11 cellular contexts compared by ENCODE assay signal in the genomic region with DNA sequence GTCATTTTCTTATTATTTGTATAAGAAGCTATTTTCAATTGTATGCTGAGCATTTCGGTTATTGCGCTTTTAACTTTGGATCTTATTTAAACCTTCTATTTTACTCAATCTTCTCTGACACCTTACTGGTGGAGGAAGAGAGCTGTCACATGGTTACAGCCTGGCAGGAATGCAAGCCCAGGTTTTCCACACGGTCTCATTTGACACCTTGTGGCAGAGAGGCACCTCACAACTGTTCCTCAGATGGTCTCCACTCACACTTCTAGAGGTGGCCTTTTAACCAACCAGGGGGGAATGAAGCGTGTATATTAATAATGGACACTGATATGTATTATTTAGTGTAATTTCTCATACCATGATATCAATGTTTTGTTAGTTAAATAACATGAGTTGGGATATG. TPM values are rescaled to one million over a fixed set of nuclear protein-coding genes. Genes with fewer than 3 reads are reported as not detected.
"Had no signal": no experiment of that assay in that cellular context is flagged by ENCODE, and none has a peak within 500 bp of the region (broad histone marks: within the 10 kb centered on the region; RNA-seq: fewer than 3 reads in every experiment).

No MANE protein-coding gene starts in this region.

- H3K36me3 ChIP-seq: HAP-1 had no signal

- H3K4me3 ChIP-seq: GM23248, HAP-1, K562 had no signal

- H3K9ac ChIP-seq: GM23248 had no signal

- DNase-seq: GM23248, GOT3, H7, HFFc6, IMR-90, KG1 had no signal

- H2AFZ ChIP-seq: GM23248 had no signal

- H3K27ac ChIP-seq: GM23248, HL-60 had no signal

- ATAC-seq: HCT116, K562 had no signal

- H3K4me1 ChIP-seq: HAP-1 had no signal

- H3K9me3 ChIP-seq: HAP-1 had no signal

RNA-seq across cellular contexts. Expression of a gene that starts 9.6 kb away (rescaled TPM):
- total RNA-seq: GM23248, H7, IMR-90 had no signal

RNA-seq across cellular contexts. Expression of a gene that starts 35.0 kb away (rescaled TPM):
- total RNA-seq: GM23248, H4, H7, HFFc6, IMR-90, K562 had no signal

RNA-seq across cellular contexts. Expression of a gene that starts 37.0 kb away (rescaled TPM):
- total RNA-seq: GM23248, H4, H7, IMR-90, K562 had no signal

RNA-seq across cellular contexts. Expression of a gene that starts 56.2 kb away (rescaled TPM):
- total RNA-seq: GM23248, H4, H7, HFFc6, IMR-90, K562 had no signal
